ENCODE assay signal across 8 cellular contexts in genomic region chr4:184815046-184815877, GRCh38. TPM values are rescaled to one million over a fixed set of nuclear protein-coding genes. Genes with fewer than 3 reads are reported as not detected.
DNase-seq lines count a peak whose midpoint lies in the region; ATAC-seq and TF ChIP-seq lines count a peak whose summit lies in the region.

No MANE protein-coding gene starts in this region.

- TF ChIP-seq CTCF in left lung (IDR thresholded peaks at IDR 0.05) = no peak

- H3K27ac ChIP-seq in caudate nucleus (ENCODE audit: low read depth, low read length) (no peak overlapping the region), left lung (peak overlapping the region; percentile 61 to 87), subcutaneous abdominal adipose tissue (ENCODE audit: low read depth, low read length) (peak overlapping the region; percentile 95)

- H3K27me3 ChIP-seq in left lung (no peaks in the 10 kb centered on the region), subcutaneous abdominal adipose tissue (ENCODE audit: control insufficient read depth in 5 of 5, insufficient read depth in 4 of 5, low read length in 5 of 5) (no peaks in the 10 kb centered on the region)

- intact Hi-C loops in left lung (cut with DNase I) = no loop called here

- H3K9me3 ChIP-seq in left lung = no peaks in the 10 kb centered on the region
- H3K9me3 ChIP-seq in subcutaneous abdominal adipose tissue (ENCODE audit: control insufficient read depth in 5 of 5, low read length in 5 of 5) = no peaks in the 10 kb centered on the region

- no peaks in the 10 kb centered on the region for H3K36me3 ChIP-seq in left lung
- peaks cover 0 to 2% (median 0%) of the 10 kb centered on the region in 5 donors for H3K36me3 ChIP-seq in subcutaneous abdominal adipose tissue (ENCODE audit: control insufficient read depth in 5 of 5, insufficient read depth in 5 of 5, low read length in 5 of 5)

- peaks cover 21 to 98% of the 10 kb centered on the region in 2 donors for H3K4me1 ChIP-seq in left lung
- peaks cover 7 to 95% (median 85%) of the 10 kb centered on the region in 5 donors for H3K4me1 ChIP-seq in subcutaneous abdominal adipose tissue (ENCODE audit: control insufficient read depth in 5 of 5, insufficient read depth in 5 of 5, low read length in 5 of 5)

- DNase-seq in EH (ENCODE audit: low read depth) = peak; percentile 64
- DNase-seq in NCI-H345 treated with DMSO at 0.1 percent for 48 hours (lab: John Stamatoyannopoulos, UW; ENCODE audit: unreplicated experiment) = peak; percentile 72
- peak in 43 of 61 donors; percentile 4 to 88 (median 29) for DNase-seq in caudate nucleus (lab: John Stamatoyannopoulos, UW)
- DNase-seq in left lung = peak; percentile 82 to 89
- DNase-seq in stimulated activated CD4-positive, alpha-beta T cell treated with anti-CD3 and anti-CD28 coated beads, Interleukin-4, amount 100 ng/mL, for 24 hours = no peak

- ATAC-seq in GM19455 (IDR thresholded peaks at IDR 0.05; ENCODE audit: unreplicated experiment) (peak; percentile 80), HG03439 (IDR thresholded peaks at IDR 0.05; ENCODE audit: unreplicated experiment) (peak; percentile 82), left lung (peak; percentile 82)

- H3K9ac ChIP-seq in subcutaneous abdominal adipose tissue (ENCODE audit: low read length in 5 of 5) = peak overlapping the region in 3 of 5 donors; percentile 13 to 63 (median 57)

- peak overlapping the region in 1 of 2 donors; percentile 33 for H3K4me3 ChIP-seq in left lung
- H3K4me3 ChIP-seq in subcutaneous abdominal adipose tissue (ENCODE audit: low read depth in 1 of 5, low read length in 5 of 5) = peak overlapping the region in 2 of 5 donors; percentile 1 to 30

RNA-seq across cellular contexts. Expression of gene ACSL1, which starts 10.5 kb away (rescaled TPM):
- total RNA-seq in left lung = 100 to 1,000 TPM; 150 to 270 TPM
